13 cellular contexts compared by ENCODE assay signal in the genomic region with DNA sequence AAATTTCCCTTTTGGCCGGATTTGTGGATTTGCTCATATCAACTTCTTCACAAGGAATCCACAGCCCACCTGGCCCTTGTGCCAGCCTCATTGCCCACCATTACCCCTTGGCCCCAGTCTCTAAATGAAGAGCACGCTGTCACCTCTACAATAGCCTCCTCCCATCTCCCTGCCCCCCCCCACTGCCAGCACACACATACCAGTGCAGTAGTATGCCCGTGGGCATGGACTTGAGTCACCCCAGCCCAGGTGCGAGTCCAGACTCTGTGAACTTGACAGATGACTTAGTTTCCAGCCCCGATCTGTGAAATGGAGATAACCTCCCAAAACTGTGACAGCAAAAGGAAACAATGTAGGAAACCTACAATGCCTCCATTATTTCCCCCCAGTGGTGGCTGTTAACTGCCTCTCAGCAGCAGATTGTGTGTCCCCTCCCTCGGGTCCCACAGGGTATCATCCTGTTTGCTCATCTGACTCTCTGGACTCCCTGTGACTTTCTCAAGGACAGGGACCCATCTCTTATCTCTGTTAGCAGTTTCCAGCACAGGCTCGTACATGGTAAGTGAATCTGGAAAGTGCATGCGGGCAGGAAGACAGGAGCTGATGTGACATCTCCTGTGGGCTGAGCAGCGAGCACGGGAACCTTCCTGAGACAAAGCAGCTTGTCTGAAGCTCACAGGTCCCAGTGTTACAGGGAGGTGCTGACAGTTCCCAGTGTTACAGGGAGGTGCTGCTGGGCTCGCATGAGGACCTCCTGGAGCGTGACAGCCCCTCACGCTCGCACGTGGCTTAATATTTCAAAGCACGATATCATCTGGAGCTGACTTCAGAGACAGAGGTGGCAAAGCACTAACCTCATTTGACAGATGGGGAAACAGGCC. TPM values are rescaled to one million over a fixed set of nuclear protein-coding genes. Genes with fewer than 3 reads are reported as not detected.
DNase-seq lines count a peak whose midpoint lies in the region; ATAC-seq and TF ChIP-seq lines count a peak whose summit lies in the region.
"Had no signal": no experiment of that assay in that cellular context is flagged by ENCODE, and none has a peak within 500 bp of the region (broad histone marks: within the 10 kb centered on the region; RNA-seq: fewer than 3 reads in every experiment).

No MANE protein-coding gene starts in this region.

- WGBS in mammary epithelial cell (ENCODE audit: low coverage, missing lambda C conversion rate), result 79% methylated on average over 15 of the region's 16 CpGs

- H3K79me2 ChIP-seq in mammary epithelial cell (ENCODE audit: insufficient read depth, low read length), result peaks cover 6% of the 10 kb centered on the region

- no peak for ATAC-seq in stimulated activated naive B cell treated with anti-CD40 and anti-IgM and Interleukin-4, amounts not matched to agents 10 μg/mL and 1 μg/mL and 100 μg/mL, for 72 hours (replicated peaks)

- in situ Hi-C loops in mammary epithelial cell (cut with MboI; ENCODE audit: low sequenced_read_pairs in 2 of 2), result no loop called here

- intact Hi-C loops in mammary epithelial cell (cut with micrococcal nuclease) (loop anchor here (5.0 kb wide), 1 partner anchor 455 kb away; no protein-coding TSS in a partner anchor), MCF 10A (cut with micrococcal nuclease) (no loop called here)
- intact Hi-C loops in activated CD4-positive, alpha-beta T cell treated with anti-CD3 and anti-CD28 coated beads, Interleukin-2, amount 10 ng/mL, durations not matched to agents 24 days and 14 days (cut with micrococcal nuclease), result no loop called here

- H3K36me3 ChIP-seq in mammary epithelial cell (ENCODE audit: insufficient read depth, low read length), result no peaks in the 10 kb centered on the region
- H3K36me3 ChIP-seq: breast epithelium had no signal

- no peak overlapping the region for H3K27ac ChIP-seq in mammary epithelial cell (ENCODE audit: insufficient read depth, low read depth, low read length)
- H3K27ac ChIP-seq: breast epithelium, epithelial cell of prostate had no signal

- no peak for TF ChIP-seq CTCF in mammary epithelial cell (conservative IDR thresholded peaks at IDR 0.05 in 1 of 2, IDR thresholded peaks at IDR 0.05 in 1 of 2; ENCODE audit: extremely low read depth in 1 of 2, insufficient read depth in 1 of 2, low read depth in 1 of 2, low read length in 2 of 2)
- no peak for TF ChIP-seq CTCF in MCF 10A (IDR thresholded peaks at IDR 0.05; ENCODE audit: unreplicated experiment)
- TF ChIP-seq CTCF in endothelial cell (IDR thresholded peaks at IDR 0.05; ENCODE audit: unreplicated experiment), result no peak

- H3K27me3 Mint-ChIP-seq in MCF 10A (ENCODE audit: insufficient read depth, unreplicated experiment) (no peaks in the 10 kb centered on the region), endothelial cell (ENCODE audit: unreplicated experiment) (peaks cover 30% of the 10 kb centered on the region)
- no peaks in the 10 kb centered on the region for H3K27me3 Mint-ChIP-seq in activated CD4-positive, alpha-beta T cell treated with anti-CD3 and anti-CD28 coated beads, Interleukin-2, amount 10 ng/mL, durations not matched to agents 24 days and 14 days
- H3K27me3 Mint-ChIP-seq in stimulated activated naive B cell treated with anti-CD40 and anti-IgM and Interleukin-4, amounts not matched to agents 10 μg/mL and 1 μg/mL and 100 μg/mL, for 72 hours, result no peaks in the 10 kb centered on the region

- peaks cover 16% of the 10 kb centered on the region for H3K4me1 ChIP-seq in mammary epithelial cell (ENCODE audit: insufficient read depth, low read length)
- H3K4me1 ChIP-seq: breast epithelium had no signal

- H3K27me3 ChIP-seq in mammary epithelial cell (ENCODE audit: insufficient read depth, low read length), result no peaks in the 10 kb centered on the region
- H3K27me3 ChIP-seq: breast epithelium had no signal

- BruUV-seq in mammary epithelial cell (replicated peaks; lab: Mats Ljungman, UMichigan) (no TSS peak), MCF 10A (replicated peaks; lab: Mats Ljungman, UMichigan) (no TSS peak)

- no peaks in the 10 kb centered on the region for H3K9me3 Mint-ChIP-seq in MCF 10A (ENCODE audit: unreplicated experiment)
- H3K9me3 Mint-ChIP-seq in activated CD4-positive, alpha-beta T cell treated with anti-CD3 and anti-CD28 coated beads, Interleukin-2, amount 10 ng/mL, durations not matched to agents 24 days and 14 days, result no peaks in the 10 kb centered on the region
- H3K9me3 Mint-ChIP-seq in endothelial cell (ENCODE audit: unreplicated experiment), result peaks cover 1% of the 10 kb centered on the region
- H3K9me3 Mint-ChIP-seq in stimulated activated naive B cell treated with anti-CD40 and anti-IgM and Interleukin-4, amounts not matched to agents 10 μg/mL and 1 μg/mL and 100 μg/mL, for 72 hours, result no peaks in the 10 kb centered on the region

- H3K9me3 ChIP-seq in mammary epithelial cell (replicated peaks; ENCODE audit: insufficient read depth, low read length), result peaks cover 4% of the 10 kb centered on the region
- H3K9me3 ChIP-seq: breast epithelium had no signal

- H3K4me2 ChIP-seq in mammary epithelial cell (ENCODE audit: insufficient read depth, low read depth, low read length), result no peak overlapping the region

- H3K4me3 Mint-ChIP-seq in MCF 10A (ENCODE audit: unreplicated experiment) (no peak overlapping the region), endothelial cell (ENCODE audit: unreplicated experiment) (no peak overlapping the region)
- H3K4me3 Mint-ChIP-seq in activated CD4-positive, alpha-beta T cell treated with anti-CD3 and anti-CD28 coated beads, Interleukin-2, amount 10 ng/mL, durations not matched to agents 24 days and 14 days, result peak overlapping the region; percentile 58
- no peak overlapping the region for H3K4me3 Mint-ChIP-seq in stimulated activated naive B cell treated with anti-CD40 and anti-IgM and Interleukin-4, amounts not matched to agents 10 μg/mL and 1 μg/mL and 100 μg/mL, for 72 hours

- no peak overlapping the region for H2AFZ ChIP-seq in mammary epithelial cell (ENCODE audit: low read depth, low read length)

- CTCF ChIA-PET in mammary epithelial cell (lab: Charles Lee; ENCODE audit: low non-redundant PET), result interaction anchor here (0.6 kb wide), 1 partner anchor 86 kb away, joined by 3 read pairs; no protein-coding TSS in a partner anchor
- CTCF ChIA-PET in MCF 10A (lab: Yijun Ruan, JAX), result interaction anchor here (0.7 to 4.2 kb wide), 4 partner anchors 86 to 964 kb away, joined by 3 to 22 read pairs (median 4); no protein-coding TSS in a partner anchor

- peak; percentile 46 for DNase-seq in mammary epithelial cell
- no peak for DNase-seq in MCF 10A (ENCODE audit: unreplicated experiment)
- DNase-seq in activated CD4-positive, alpha-beta T cell treated with anti-CD3 and anti-CD28 coated beads, Interleukin-2, amount 10 ng/mL, durations not matched to agents 24 days and 14 days, result no peak
- no peak for DNase-seq in endothelial cell (ENCODE audit: low spot score)
- no peak for DNase-seq in stimulated activated naive B cell treated with anti-CD40 and anti-IgM and Interleukin-4, amounts not matched to agents 10 μg/mL and 1 μg/mL and 100 μg/mL, for 72 hours
- no peak for DNase-seq in effector CD8-positive, alpha-beta T cell (lab: John Stamatoyannopoulos, UW)
- no peak for DNase-seq in HPDE6-E6E7 (ENCODE audit: extremely low spot score)
- DNase-seq in activated effector memory CD4-positive, alpha-beta T cell treated with anti-CD3 and anti-CD28 coated beads, Interleukin-2, amount 50 U/mL, for 16 hours, result no peak
- DNase-seq: hypothalamus, NCI-H1048, NCI-H524 treated with DMSO at 0.1 percent for 48 hours had no signal

- dilution Hi-C loops in mammary epithelial cell (cut with HindIII; ENCODE audit: low sequenced_read_pairs), result no loop called here

- H3K9ac ChIP-seq in mammary epithelial cell (ENCODE audit: insufficient read depth, low read length), result no peak overlapping the region

- H3K36me3 Mint-ChIP-seq in MCF 10A (ENCODE audit: insufficient read depth, unreplicated experiment) (no peaks in the 10 kb centered on the region), endothelial cell (ENCODE audit: low read depth, unreplicated experiment) (peaks cover 2% of the 10 kb centered on the region)
- peaks cover 40% of the 10 kb centered on the region for H3K36me3 Mint-ChIP-seq in activated CD4-positive, alpha-beta T cell treated with anti-CD3 and anti-CD28 coated beads, Interleukin-2, amount 10 ng/mL, durations not matched to agents 24 days and 14 days (ENCODE audit: low read depth)
- H3K36me3 Mint-ChIP-seq in stimulated activated naive B cell treated with anti-CD40 and anti-IgM and Interleukin-4, amounts not matched to agents 10 μg/mL and 1 μg/mL and 100 μg/mL, for 72 hours, result peaks cover 3 to 10% of the 10 kb centered on the region in 2 donors

- POLR2A ChIA-PET in MCF 10A (lab: Yijun Ruan, JAX), result interaction anchor here (1.6 kb wide), 1 partner anchor 25 kb away, joined by 4 read pairs; a partner anchor contains a TSS

- no peak overlapping the region for H3K4me3 ChIP-seq in mammary epithelial cell (replicated peaks in 1 of 3; ENCODE audit: insufficient read depth in 1 of 3, low read depth in 2 of 3, low read length in 3 of 3)
- H3K4me3 ChIP-seq: breast epithelium had no signal

- H3K27ac Mint-ChIP-seq in MCF 10A (ENCODE audit: low read depth, unreplicated experiment) (no peak overlapping the region), endothelial cell (ENCODE audit: unreplicated experiment) (peak overlapping the region; percentile 18)
- H3K27ac Mint-ChIP-seq in activated CD4-positive, alpha-beta T cell treated with anti-CD3 and anti-CD28 coated beads, Interleukin-2, amount 10 ng/mL, durations not matched to agents 24 days and 14 days, result peak overlapping the region; percentile 90
- peak overlapping the region; percentile 75 for H3K27ac Mint-ChIP-seq in stimulated activated naive B cell treated with anti-CD40 and anti-IgM and Interleukin-4, amounts not matched to agents 10 μg/mL and 1 μg/mL and 100 μg/mL, for 72 hours

- H3K4me1 Mint-ChIP-seq in MCF 10A (ENCODE audit: insufficient read depth, unreplicated experiment) (peaks cover 3% of the 10 kb centered on the region), endothelial cell (ENCODE audit: unreplicated experiment) (peaks cover 51% of the 10 kb centered on the region)
- peaks cover 66% of the 10 kb centered on the region for H3K4me1 Mint-ChIP-seq in activated CD4-positive, alpha-beta T cell treated with anti-CD3 and anti-CD28 coated beads, Interleukin-2, amount 10 ng/mL, durations not matched to agents 24 days and 14 days
- H3K4me1 Mint-ChIP-seq in stimulated activated naive B cell treated with anti-CD40 and anti-IgM and Interleukin-4, amounts not matched to agents 10 μg/mL and 1 μg/mL and 100 μg/mL, for 72 hours, result peaks cover 41 to 78% of the 10 kb centered on the region in 2 donors

- H4K20me1 ChIP-seq in mammary epithelial cell (ENCODE audit: insufficient read depth, low read length), result no peaks in the 10 kb centered on the region

RNA-seq across cellular contexts. Expression of a gene that starts 4.2 kb away (rescaled TPM):
- total RNA-seq in mammary epithelial cell, result 10 to 100 TPM; 30.2 to 45.7 TPM
- polyA plus RNA-seq in mammary epithelial cell, result 29.3 TPM
- 32.7 TPM for polyA minus RNA-seq in mammary epithelial cell
- 40.9 and 45.0 TPM in 2 replicates for total RNA-seq in MCF 10A (2022)
- 44.3 and 45.8 TPM in 2 replicates for total RNA-seq in activated CD4-positive, alpha-beta T cell treated with anti-CD3 and anti-CD28 coated beads, Interleukin-2, amount 10 ng/mL, durations not matched to agents 24 days and 14 days
- total RNA-seq in endothelial cell (ENCODE audit: unreplicated experiment), result 38.4 TPM

RNA-seq across cellular contexts. Expression of a gene that starts 25.3 kb away (rescaled TPM):
- total RNA-seq in mammary epithelial cell (10 to 100 TPM; 34.0 to 49.8 TPM), MCF 10A (2022) (37.4 and 46.5 TPM in 2 replicates), endothelial cell (ENCODE audit: unreplicated experiment) (367 TPM)
- 52.5 TPM for polyA plus RNA-seq in mammary epithelial cell
- 11.8 TPM for polyA minus RNA-seq in mammary epithelial cell
- 72.1 and 80.0 TPM in 2 replicates for total RNA-seq in activated CD4-positive, alpha-beta T cell treated with anti-CD3 and anti-CD28 coated beads, Interleukin-2, amount 10 ng/mL, durations not matched to agents 24 days and 14 days
